9 cellular contexts compared by ENCODE assay signal in the genomic region with DNA sequence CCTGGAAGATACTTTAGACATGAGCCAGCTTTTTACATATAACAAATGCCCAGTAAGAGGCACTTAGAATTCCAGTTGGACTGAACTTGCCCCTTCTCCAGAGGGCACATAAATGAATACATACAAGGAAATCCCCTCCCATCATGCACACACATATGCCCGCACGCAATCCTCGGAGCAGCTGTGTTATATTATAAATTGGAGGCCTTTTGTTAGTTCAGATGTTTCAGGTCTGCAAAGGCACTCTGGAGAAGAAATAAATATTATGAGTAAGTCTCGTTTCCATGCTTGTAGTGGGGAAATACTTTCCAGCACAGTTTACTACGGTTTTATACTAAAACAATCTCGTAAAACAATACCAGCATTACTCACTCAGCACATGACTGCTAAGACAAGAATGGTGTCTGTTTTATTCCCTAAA. TPM values are rescaled to one million over a fixed set of nuclear protein-coding genes. Genes with fewer than 3 reads are reported as not detected.
A peak's percentile ranks its signal among the peaks of the same experiment; 100 is the strongest.
DNase-seq lines count a peak whose midpoint lies in the region; TF ChIP-seq lines count a peak whose summit lies in the region.
"Had no signal": no experiment of that assay in that cellular context is flagged by ENCODE, and none has a peak within 500 bp of the region (broad histone marks: within the 10 kb centered on the region; RNA-seq: fewer than 3 reads in every experiment).

No MANE protein-coding gene starts in this region.

- no peak for TF ChIP-seq POLR2A in vagina (IDR thresholded peaks at IDR 0.05)

- peak; percentile 95 for DNase-seq in M059J (ENCODE audit: low read depth)
- DNase-seq in dorsolateral prefrontal cortex = no peak
- DNase-seq in middle frontal gyrus (ENCODE audit: extremely low spot score, low spot score) = peak; percentile 30
- no peak for DNase-seq in vagina (ENCODE audit: extremely low spot score in 2 of 2)
- DNase-seq in immature natural killer cell = no peak
- DNase-seq in activated T-cell treated with anti-CD3 and anti-CD28 coated beads for 4 hours = no peak
- no peak for DNase-seq in NCI-H748 treated with DMSO at 0.1 percent for 48 hours (lab: John Stamatoyannopoulos, UW)
- DNase-seq: NCI-H146 had no signal

- intact Hi-C loops in dorsolateral prefrontal cortex (cut with DNase I) = loop anchor here (2.0 to 10.0 kb wide), 5 partner anchors 116 to 646 kb away; partner anchors contain the start of gene LPAR1 (in 1 of the 2)
- intact Hi-C loops in vagina (cut with DNase I) = loop anchor here (5.0 kb wide), 1 partner anchor 261 kb away; no protein-coding TSS in a partner anchor

- H3K4me3 ChIP-seq in dorsolateral prefrontal cortex = peak overlapping the region in 23 of 59 donors; percentile 3 to 51 (median 20)
- no peak overlapping the region for H3K4me3 ChIP-seq in vagina

- peaks cover 9% of the 10 kb centered on the region for H3K4me1 ChIP-seq in vagina

- no peaks in the 10 kb centered on the region for H3K36me3 ChIP-seq in vagina

- TF ChIP-seq CTCF in dorsolateral prefrontal cortex (IDR thresholded peaks at IDR 0.05 in 54 of 56, conservative IDR thresholded peaks at IDR 0.05 in 2 of 56; ENCODE audit: low read depth in 1 of 56, partially characterized antibody in 56 of 56) (no peak), vagina (IDR thresholded peaks at IDR 0.05) (no peak)

- no peak overlapping the region for H3K27ac Mint-ChIP-seq in immature natural killer cell

- H3K27me3 Mint-ChIP-seq in immature natural killer cell (ENCODE audit: low read depth in 3 of 3) = no peaks in the 10 kb centered on the region

- H3K9me3 ChIP-seq in vagina = no peaks in the 10 kb centered on the region

- no peaks in the 10 kb centered on the region for H3K36me3 Mint-ChIP-seq in immature natural killer cell

- H3K4me3 Mint-ChIP-seq in immature natural killer cell = no peak overlapping the region

- no peaks in the 10 kb centered on the region for H3K4me1 Mint-ChIP-seq in immature natural killer cell

- H3K9me3 Mint-ChIP-seq in immature natural killer cell = peaks cover 0 to 13% (median 0%) of the 10 kb centered on the region in 6 donors

- no peaks in the 10 kb centered on the region for H3K27me3 ChIP-seq in dorsolateral prefrontal cortex
- no peaks in the 10 kb centered on the region for H3K27me3 ChIP-seq in vagina

- H3K27ac ChIP-seq in dorsolateral prefrontal cortex = peak overlapping the region in 58 of 59 donors; percentile 74 to 98 (median 91)
- H3K27ac ChIP-seq in vagina = peak overlapping the region; percentile 51

RNA-seq across cellular contexts. Expression of gene MUSK, which starts 17.6 kb away (rescaled TPM):
- 0.15 and 0.59 TPM in 2 replicates for total RNA-seq in M059J (2014; rRNA removed; shearing (Covaris generic))
- total RNA-seq in dorsolateral prefrontal cortex (1 to 10 TPM in 7 of 120 experiments, under 1 TPM in 52, not detected in 61; 0.13 to 2.2 (median 0.39) TPM), vagina (not detected)
- not detected for polyA plus RNA-seq in immature natural killer cell
- total RNA-seq: lung microvascular endothelial cell had no signal

Comparison
In these comparisons a context has a peak if more than half of its experiments do, and no peak if none do; other contexts are left out.
1. DNase-seq: peak in M059J (single experiment) and middle frontal gyrus (single experiment); none in dorsolateral prefrontal cortex (0 of 10), vagina (0 of 2), immature natural killer cell (0 of 3), activated T-cell treated with anti-CD3 and anti-CD28 coated beads for 4 hours (single experiment) and NCI-H748 treated with DMSO at 0.1 percent for 48 hours (single experiment).